Comparison of ENCODE assay signal across 26 cellular contexts in genomic region chr14:71271166-71271945, GRCh38.
"Had no signal": no experiment of that assay in that cellular context is flagged by ENCODE, and none has a peak within 500 bp of the region (broad histone marks: within the 10 kb centered on the region; RNA-seq: fewer than 3 reads in every experiment).

No MANE protein-coding gene starts in this region.

- H3K27ac ChIP-seq: coronary artery, esophagus muscularis mucosa, foreskin keratinocyte, gastroesophageal sphincter, heart left ventricle, hepatocyte, left lung, pancreas, right atrium auricular region, sigmoid colon, suprapubic skin, transverse colon, upper lobe of right lung, vagina had no signal

- H3K4me1 ChIP-seq: gastroesophageal sphincter, pancreas, right atrium auricular region, suprapubic skin, vagina had no signal

- H3K36me3 ChIP-seq: esophagus muscularis mucosa, gastroesophageal sphincter, heart left ventricle, left lung, pancreas, right atrium auricular region, sigmoid colon, suprapubic skin, transverse colon, upper lobe of right lung, vagina had no signal

- ATAC-seq: foreskin keratinocyte; gastroesophageal sphincter; heart left ventricle; left cardiac atrium; left lung; naive thymus-derived CD4-positive, alpha-beta T cell; pancreas; stimulated activated memory B cell treated with anti-CD40 and anti-IgM and Interleukin-4, amounts not matched to agents 10 μg/mL and 1 μg/mL and 100 μg/mL, for 72 hours; stimulated activated naive CD8-positive, alpha-beta T cell treated with anti-CD3 and anti-CD28 coated beads, Interleukin-15, Interleukin-2, amounts not matched to agents 100 U/mL and 50 U/mL, for 24 hours; upper lobe of right lung had no signal

- DNase-seq: dermis blood vessel endothelial cell; effector memory CD4-positive, alpha-beta T cell; foreskin keratinocyte; heart left ventricle; left cardiac atrium; left lung; mammary epithelial cell; mesendoderm; midbrain; naive thymus-derived CD4-positive, alpha-beta T cell; occipital lobe; pancreas; sigmoid colon; stimulated activated CD4-positive, alpha-beta T cell treated with anti-CD3 and anti-CD28 coated beads, Interleukin-2, amount 100 ng/mL, for 24 hours; stimulated activated CD4-positive, alpha-beta T cell treated with anti-CD3 and anti-CD28 coated beads, Interleukin-4, amount 100 ng/mL, for 24 hours; stimulated activated naive CD8-positive, alpha-beta T cell treated with anti-CD3 and anti-CD28 coated beads, Interleukin-15, Interleukin-2, amounts not matched to agents 100 U/mL and 50 U/mL, for 24 hours; transverse colon; upper lobe of right lung had no signal

- H3K4me2 ChIP-seq: hepatocyte had no signal

- H3K9me3 ChIP-seq: esophagus muscularis mucosa, gastroesophageal sphincter, pancreas, right atrium auricular region, sigmoid colon, suprapubic skin, upper lobe of right lung, vagina had no signal

- H3K27ac Mint-ChIP-seq: naive thymus-derived CD4-positive, alpha-beta T cell; stimulated activated memory B cell treated with anti-CD40 and anti-IgM and Interleukin-4, amounts not matched to agents 10 μg/mL and 1 μg/mL and 100 μg/mL, for 72 hours had no signal

- H3K79me2 ChIP-seq: hepatocyte had no signal

- H3K27me3 Mint-ChIP-seq: stimulated activated memory B cell treated with anti-CD40 and anti-IgM and Interleukin-4, amounts not matched to agents 10 μg/mL and 1 μg/mL and 100 μg/mL, for 72 hours had no signal

- H2AFZ ChIP-seq: hepatocyte had no signal

- H3K4me3 ChIP-seq: coronary artery, esophagus muscularis mucosa, gastroesophageal sphincter, heart left ventricle, hepatocyte, left lung, pancreas, right atrium auricular region, sigmoid colon, suprapubic skin, transverse colon, upper lobe of right lung, vagina had no signal

- H3K4me3 Mint-ChIP-seq: naive thymus-derived CD4-positive, alpha-beta T cell; stimulated activated memory B cell treated with anti-CD40 and anti-IgM and Interleukin-4, amounts not matched to agents 10 μg/mL and 1 μg/mL and 100 μg/mL, for 72 hours had no signal

- H3K27me3 ChIP-seq: esophagus muscularis mucosa, gastroesophageal sphincter, heart left ventricle, hepatocyte, left lung, pancreas, right atrium auricular region, sigmoid colon, suprapubic skin, transverse colon, upper lobe of right lung, vagina had no signal
